17 cellular contexts compared by ENCODE assay signal in the genomic region with DNA sequence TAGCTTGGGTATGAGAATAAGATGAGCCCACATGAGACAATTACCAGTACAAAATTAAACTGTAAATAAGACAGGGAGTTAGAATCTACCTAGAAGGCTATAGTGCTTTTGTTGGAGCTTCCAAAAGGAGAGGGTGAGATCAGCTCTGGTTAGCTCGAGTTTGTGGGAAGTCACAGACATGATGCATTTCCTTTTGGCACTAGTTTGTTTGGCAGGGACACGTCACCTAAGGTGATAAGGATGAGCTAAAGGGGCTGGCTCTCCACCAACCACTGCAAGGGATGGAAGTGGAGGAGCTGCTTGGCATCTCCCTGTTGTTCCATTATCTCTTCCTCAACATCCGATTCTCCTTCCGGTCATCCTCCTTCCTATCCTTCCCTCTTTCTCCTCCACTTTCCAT.
"Had no signal": no experiment of that assay in that cellular context is flagged by ENCODE, and none has a peak within 500 bp of the region (broad histone marks: within the 10 kb centered on the region; RNA-seq: fewer than 3 reads in every experiment).

No MANE protein-coding gene starts in this region.

- H3K4me3 Mint-ChIP-seq: activated CD4-positive, alpha-beta memory T cell treated with anti-CD3 and anti-CD28 coated beads for 36 hours; activated T-cell treated with anti-CD3 and anti-CD28 coated beads, Interleukin-2, amount 50 U/mL, for 4 hours; brain; endodermal cell; natural killer cell treated with Interleukin-12 subunit alpha and Interleukin-12 subunit beta and Interleukin-15 and Interleukin-18, amount 100 ng/mL, for 72 hours had no signal

- H3K36me3 Mint-ChIP-seq: brain; natural killer cell treated with Interleukin-12 subunit alpha and Interleukin-12 subunit beta and Interleukin-15 and Interleukin-18, amount 100 ng/mL, for 72 hours had no signal

- H3K27ac Mint-ChIP-seq: activated CD4-positive, alpha-beta memory T cell treated with anti-CD3 and anti-CD28 coated beads for 36 hours; brain; endodermal cell; natural killer cell treated with Interleukin-12 subunit alpha and Interleukin-12 subunit beta and Interleukin-15 and Interleukin-18, amount 100 ng/mL, for 72 hours had no signal

- H3K36me3 ChIP-seq: WERI-Rb-1 had no signal

- DNase-seq: activated CD4-positive, alpha-beta memory T cell treated with anti-CD3 and anti-CD28 coated beads for 36 hours; activated effector memory CD4-positive, alpha-beta T cell treated with Interleukin-2 at 50 U/mL for 16 hours; activated naive CD4-positive, alpha-beta T cell treated with anti-CD3 and anti-CD28 coated beads, Interleukin-2, amount 50 U/mL, for 16 hours; activated T-cell treated with anti-CD3 and anti-CD28 coated beads, Interleukin-2, amount 50 U/mL, for 4 hours; dermis blood vessel endothelial cell; endodermal cell; hippocampal formation; left ventricle myocardium superior; mesenchymal stem cell; posterior cingulate gyrus; retina; stimulated activated CD4-positive, alpha-beta T cell treated with anti-CD3 and anti-CD28 coated beads, Interleukin-4, amount 100 ng/mL, for 1 hour; stimulated activated naive CD8-positive, alpha-beta T cell treated with anti-CD3 and anti-CD28 coated beads, Interleukin-15, Interleukin-2, amounts not matched to agents 100 U/mL and 50 U/mL, for 24 hours; trophoblast cell; WERI-Rb-1 had no signal

- H3K27ac ChIP-seq: WERI-Rb-1 had no signal
